Comparison of ENCODE assay signal across 1 cellular context in the genomic region with DNA sequence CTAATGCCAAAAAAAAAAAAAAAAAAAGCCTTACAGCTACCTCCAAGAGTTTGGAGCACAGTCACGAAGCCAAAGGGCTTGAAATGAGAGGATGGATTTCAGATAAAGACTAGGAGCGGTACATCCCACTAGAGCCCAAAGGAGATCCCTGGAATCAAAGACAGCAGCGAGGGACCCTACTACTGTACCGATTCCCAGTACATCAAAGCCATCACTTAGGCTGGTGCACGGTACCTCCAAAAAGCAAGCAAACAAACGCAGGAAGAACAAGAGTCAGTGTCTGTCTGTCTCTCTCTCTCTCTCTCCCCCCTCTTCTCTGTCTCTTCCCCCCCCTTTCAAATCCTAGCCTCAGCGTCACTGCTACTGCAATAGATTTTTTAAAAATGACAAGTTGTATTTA.
TF ChIP-seq lines count a peak whose summit lies in the region.

No MANE protein-coding gene starts in this region.

TF ChIP-seq in HEK293, 187 proteins besides CTCF, POLR2A, EP300 and RAD21 (continued from another document):
- TF ChIP-seq, protein P1, sequence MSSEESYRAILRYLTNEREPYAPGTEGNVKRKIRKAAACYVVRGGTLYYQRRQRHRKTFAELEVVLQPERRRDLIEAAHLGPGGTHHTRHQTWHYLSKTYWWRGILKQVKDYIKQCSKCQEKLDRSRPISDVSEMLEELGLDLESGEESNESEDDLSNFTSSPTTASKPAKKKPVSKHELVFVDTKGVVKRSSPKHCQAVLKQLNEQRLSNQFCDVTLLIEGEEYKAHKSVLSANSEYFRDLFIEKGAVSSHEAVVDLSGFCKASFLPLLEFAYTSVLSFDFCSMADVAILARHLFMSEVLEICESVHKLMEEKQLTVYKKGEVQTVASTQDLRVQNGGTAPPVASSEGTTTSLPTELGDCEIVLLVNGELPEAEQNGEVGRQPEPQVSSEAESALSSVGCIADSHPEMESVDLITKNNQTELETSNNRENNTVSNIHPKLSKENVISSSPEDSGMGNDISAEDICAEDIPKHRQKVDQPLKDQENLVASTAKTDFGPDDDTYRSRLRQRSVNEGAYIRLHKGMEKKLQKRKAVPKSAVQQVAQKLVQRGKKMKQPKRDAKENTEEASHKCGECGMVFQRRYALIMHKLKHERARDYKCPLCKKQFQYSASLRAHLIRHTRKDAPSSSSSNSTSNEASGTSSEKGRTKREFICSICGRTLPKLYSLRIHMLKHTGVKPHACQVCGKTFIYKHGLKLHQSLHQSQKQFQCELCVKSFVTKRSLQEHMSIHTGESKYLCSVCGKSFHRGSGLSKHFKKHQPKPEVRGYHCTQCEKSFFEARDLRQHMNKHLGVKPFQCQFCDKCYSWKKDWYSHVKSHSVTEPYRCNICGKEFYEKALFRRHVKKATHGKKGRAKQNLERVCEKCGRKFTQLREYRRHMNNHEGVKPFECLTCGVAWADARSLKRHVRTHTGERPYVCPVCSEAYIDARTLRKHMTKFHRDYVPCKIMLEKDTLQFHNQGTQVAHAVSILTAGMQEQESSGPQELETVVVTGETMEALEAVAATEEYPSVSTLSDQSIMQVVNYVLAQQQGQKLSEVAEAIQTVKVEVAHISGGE (tag by site-specific recombination; conservative IDR thresholded peaks at IDR 0.05; ENCODE audit: low read depth) = no peak
- TF ChIP-seq ZBTB20 (tag by site-specific recombination; IDR thresholded peaks at IDR 0.05) = no peak
- no peak for TF ChIP-seq ZFP3 (tag by site-specific recombination; IDR thresholded peaks at IDR 0.05; ENCODE audit: low read depth)
- TF ChIP-seq, protein P2, sequence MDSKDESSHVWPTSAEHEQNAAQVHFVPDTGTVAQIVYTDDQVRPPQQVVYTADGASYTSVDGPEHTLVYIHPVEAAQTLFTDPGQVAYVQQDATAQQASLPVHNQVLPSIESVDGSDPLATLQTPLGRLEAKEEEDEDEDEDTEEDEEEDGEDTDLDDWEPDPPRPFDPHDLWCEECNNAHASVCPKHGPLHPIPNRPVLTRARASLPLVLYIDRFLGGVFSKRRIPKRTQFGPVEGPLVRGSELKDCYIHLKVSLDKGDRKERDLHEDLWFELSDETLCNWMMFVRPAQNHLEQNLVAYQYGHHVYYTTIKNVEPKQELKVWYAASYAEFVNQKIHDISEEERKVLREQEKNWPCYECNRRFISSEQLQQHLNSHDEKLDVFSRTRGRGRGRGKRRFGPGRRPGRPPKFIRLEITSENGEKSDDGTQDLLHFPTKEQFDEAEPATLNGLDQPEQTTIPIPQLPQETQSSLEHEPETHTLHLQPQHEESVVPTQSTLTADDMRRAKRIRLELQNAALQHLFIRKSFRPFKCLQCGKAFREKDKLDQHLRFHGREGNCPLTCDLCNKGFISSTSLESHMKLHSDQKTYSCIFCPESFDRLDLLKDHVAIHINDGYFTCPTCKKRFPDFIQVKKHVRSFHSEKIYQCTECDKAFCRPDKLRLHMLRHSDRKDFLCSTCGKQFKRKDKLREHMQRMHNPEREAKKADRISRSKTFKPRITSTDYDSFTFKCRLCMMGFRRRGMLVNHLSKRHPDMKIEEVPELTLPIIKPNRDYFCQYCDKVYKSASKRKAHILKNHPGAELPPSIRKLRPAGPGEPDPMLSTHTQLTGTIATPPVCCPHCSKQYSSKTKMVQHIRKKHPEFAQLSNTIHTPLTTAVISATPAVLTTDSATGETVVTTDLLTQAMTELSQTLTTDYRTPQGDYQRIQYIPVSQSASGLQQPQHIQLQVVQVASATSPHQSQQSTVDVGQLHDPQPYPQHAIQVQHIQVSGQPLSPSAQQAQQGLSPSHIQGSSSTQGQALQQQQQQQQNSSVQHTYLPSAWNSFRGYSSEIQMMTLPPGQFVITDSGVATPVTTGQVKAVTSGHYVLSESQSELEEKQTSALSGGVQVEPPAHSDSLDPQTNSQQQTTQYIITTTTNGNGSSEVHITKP (tag by site-specific recombination; IDR thresholded peaks at IDR 0.05) = peak; percentile 94
- no peak for TF ChIP-seq MZF1 (tag by site-specific recombination; IDR thresholded peaks at IDR 0.05; ENCODE audit: borderline replicate concordance)
- TF ChIP-seq, protein P3, sequence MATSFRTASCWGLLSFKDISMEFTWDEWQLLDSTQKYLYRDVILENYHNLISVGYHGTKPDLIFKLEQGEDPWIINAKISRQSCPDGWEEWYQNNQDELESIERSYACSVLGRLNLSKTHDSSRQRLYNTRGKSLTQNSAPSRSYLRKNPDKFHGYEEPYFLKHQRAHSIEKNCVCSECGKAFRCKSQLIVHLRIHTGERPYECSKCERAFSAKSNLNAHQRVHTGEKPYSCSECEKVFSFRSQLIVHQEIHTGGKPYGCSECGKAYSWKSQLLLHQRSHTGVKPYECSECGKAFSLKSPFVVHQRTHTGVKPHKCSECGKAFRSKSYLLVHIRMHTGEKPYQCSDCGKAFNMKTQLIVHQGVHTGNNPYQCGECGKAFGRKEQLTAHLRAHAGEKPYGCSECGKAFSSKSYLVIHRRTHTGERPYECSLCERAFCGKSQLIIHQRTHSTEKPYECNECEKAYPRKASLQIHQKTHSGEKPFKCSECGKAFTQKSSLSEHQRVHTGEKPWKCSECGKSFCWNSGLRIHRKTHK (tag by site-specific recombination; IDR thresholded peaks at IDR 0.05) = no peak
- TF ChIP-seq ZBTB48 (tag by site-specific recombination; IDR thresholded peaks at IDR 0.05) = 0 out of 2 replicates have a peak, but pooled peaks have one; percentile 30
- no peak for TF ChIP-seq ZSCAN16 (tag by site-specific recombination; IDR thresholded peaks at IDR 0.05)
- TF ChIP-seq FEZF1 (tag by site-specific recombination; IDR thresholded peaks at IDR 0.05) = 0 out of 2 replicates have a peak, but pooled peaks have one; percentile 6
- TF ChIP-seq, protein P4, sequence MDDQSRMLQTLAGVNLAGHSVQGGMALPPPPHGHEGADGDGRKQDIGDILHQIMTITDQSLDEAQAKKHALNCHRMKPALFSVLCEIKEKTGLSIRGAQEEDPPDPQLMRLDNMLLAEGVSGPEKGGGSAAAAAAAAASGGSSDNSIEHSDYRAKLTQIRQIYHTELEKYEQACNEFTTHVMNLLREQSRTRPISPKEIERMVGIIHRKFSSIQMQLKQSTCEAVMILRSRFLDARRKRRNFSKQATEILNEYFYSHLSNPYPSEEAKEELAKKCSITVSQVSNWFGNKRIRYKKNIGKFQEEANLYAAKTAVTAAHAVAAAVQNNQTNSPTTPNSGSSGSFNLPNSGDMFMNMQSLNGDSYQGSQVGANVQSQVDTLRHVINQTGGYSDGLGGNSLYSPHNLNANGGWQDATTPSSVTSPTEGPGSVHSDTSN (CRISPR knock-in tag; IDR thresholded peaks at IDR 0.05) = no peak
- TF ChIP-seq, protein P5, sequence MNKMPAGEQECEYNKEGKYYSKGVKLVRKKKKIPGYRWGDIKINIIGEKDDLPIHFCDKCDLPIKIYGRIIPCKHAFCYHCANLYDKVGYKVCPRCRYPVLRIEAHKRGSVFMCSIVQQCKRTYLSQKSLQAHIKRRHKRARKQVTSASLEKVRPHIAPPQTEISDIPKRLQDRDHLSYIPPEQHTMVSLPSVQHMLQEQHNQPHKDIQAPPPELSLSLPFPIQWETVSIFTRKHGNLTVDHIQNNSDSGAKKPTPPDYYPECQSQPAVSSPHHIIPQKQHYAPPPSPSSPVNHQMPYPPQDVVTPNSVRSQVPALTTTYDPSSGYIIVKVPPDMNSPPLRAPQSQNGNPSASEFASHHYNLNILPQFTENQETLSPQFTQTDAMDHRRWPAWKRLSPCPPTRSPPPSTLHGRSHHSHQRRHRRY (tag by site-specific recombination; IDR thresholded peaks at IDR 0.05) = no peak
- TF ChIP-seq SCRT2 (tag by site-specific recombination; IDR thresholded peaks at IDR 0.05) = no peak
- TF ChIP-seq ZNF274 (IDR thresholded peaks at IDR 0.05; ENCODE audit: low read length) = no peak
- TF ChIP-seq ZNF274 (tag by site-specific recombination; IDR thresholded peaks at IDR 0.05; ENCODE audit: borderline replicate concordance) = no peak
- TF ChIP-seq ZNF10 (tag by site-specific recombination; IDR thresholded peaks at IDR 0.05) = no peak
- TF ChIP-seq, protein P6, sequence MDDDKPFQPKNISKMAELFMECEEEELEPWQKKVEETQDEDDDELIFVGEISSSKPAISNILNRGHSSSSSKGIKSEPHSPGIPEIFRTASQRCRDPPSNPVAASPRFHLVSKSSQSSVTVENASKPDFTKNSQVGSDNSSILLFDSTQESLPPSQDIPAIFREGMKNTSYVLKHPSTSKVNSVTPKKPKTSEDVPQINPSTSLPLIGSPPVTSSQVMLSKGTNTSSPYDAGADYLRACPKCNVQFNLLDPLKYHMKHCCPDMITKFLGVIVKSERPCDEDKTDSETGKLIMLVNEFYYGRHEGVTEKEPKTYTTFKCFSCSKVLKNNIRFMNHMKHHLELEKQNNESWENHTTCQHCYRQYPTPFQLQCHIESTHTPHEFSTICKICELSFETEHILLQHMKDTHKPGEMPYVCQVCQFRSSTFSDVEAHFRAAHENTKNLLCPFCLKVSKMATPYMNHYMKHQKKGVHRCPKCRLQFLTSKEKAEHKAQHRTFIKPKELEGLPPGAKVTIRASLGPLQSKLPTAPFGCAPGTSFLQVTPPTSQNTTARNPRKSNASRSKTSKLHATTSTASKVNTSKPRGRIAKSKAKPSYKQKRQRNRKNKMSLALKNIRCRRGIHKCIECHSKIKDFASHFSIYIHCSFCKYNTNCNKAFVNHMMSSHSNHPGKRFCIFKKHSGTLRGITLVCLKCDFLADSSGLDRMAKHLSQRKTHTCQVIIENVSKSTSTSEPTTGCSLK (tag by site-specific recombination; IDR thresholded peaks at IDR 0.05) = no peak
